In the genomic region with DNA sequence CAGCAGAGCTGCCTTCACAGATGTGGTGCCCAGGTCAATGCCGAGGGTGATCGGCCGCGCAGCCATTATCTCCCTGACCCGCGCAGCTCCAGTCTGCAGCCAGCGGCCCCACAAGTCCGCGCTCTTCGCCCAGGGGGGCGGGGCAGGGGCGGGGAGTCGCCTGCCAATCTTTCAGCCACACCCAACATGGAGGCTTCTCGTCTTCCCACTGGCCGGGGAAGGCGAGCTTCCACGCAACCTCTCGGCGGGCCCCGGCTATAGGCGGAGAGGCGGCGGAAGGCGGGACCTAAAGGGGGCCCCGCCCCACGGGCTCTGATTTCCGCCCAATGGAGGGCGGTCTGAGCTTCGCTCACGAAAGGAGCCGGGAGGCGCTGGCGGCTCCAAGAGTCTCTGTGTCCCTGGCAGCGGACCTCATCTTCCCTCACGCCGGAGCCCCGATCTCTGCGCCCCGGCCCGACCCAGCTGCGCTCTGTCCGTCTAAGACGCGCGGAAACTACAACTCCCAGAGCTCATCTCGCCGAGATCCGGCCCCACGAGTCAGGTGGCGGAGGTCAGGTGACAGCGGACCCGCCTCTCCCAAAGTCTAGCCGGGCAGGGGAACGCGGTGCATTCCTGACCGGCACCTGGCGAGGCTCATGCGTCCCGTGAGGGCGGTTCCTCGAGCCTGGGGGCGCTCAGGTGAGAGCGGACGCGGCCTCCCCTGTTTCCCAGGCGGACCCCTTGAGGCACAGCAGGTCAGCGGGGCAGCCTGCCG, we compare ENCODE assay signal across 1 cellular context.
TF ChIP-seq lines count a peak whose summit lies in the region.

Gene CTNS, plus strand, starts transcription at position 607 of the 754 bp plus-strand sequence. CDS start 3,447 bp downstream, outside the sequence.
Gene SHPK, minus strand, starts transcription at position 97 of the 754 bp plus-strand sequence. Its CDS starts 31 bp downstream, at position 66.

TF ChIP-seq in HepG2, 621 proteins besides CTCF, POLR2A, EP300 and RAD21 (continued from another document and continues in another):
- 0 out of 2 replicates have a peak, but pooled peaks have one; percentile 10 for TF ChIP-seq ARID5B (CRISPR knock-in tag; IDR thresholded peaks at IDR 0.05)
- no peak for TF ChIP-seq GTF3A (CRISPR knock-in tag; conservative IDR thresholded peaks at IDR 0.05)
- TF ChIP-seq MEIS2 (CRISPR knock-in tag; IDR thresholded peaks at IDR 0.05), result peak; percentile 73
- TF ChIP-seq ZNF652 (CRISPR knock-in tag; IDR thresholded peaks at IDR 0.05; ENCODE audit: borderline replicate concordance, low read depth), result no peak
- peak; percentile 89 for TF ChIP-seq KLF13 (CRISPR knock-in tag; IDR thresholded peaks at IDR 0.05)
- TF ChIP-seq ZBTB38 (CRISPR knock-in tag; IDR thresholded peaks at IDR 0.05), result peak; percentile 49; the same call in 1 of the 2 replicates
- peak; percentile 62; the same call in 1 of the 2 replicates for TF ChIP-seq ZBTB42 (CRISPR knock-in tag; IDR thresholded peaks at IDR 0.05)
- TF ChIP-seq IRF2 (CRISPR knock-in tag; IDR thresholded peaks at IDR 0.05), result 0 out of 2 replicates have a peak, but pooled peaks have one; percentile 38
- 0 out of 2 replicates have a peak, but pooled peaks have one; percentile 27 for TF ChIP-seq KLF11 (CRISPR knock-in tag; IDR thresholded peaks at IDR 0.05)
- TF ChIP-seq ZNF737 (CRISPR knock-in tag; IDR thresholded peaks at IDR 0.05; ENCODE audit: borderline replicate concordance), result 0 out of 2 replicates have a peak, but pooled peaks have one; percentile 77
- peak; percentile 66 for TF ChIP-seq ZFY (CRISPR knock-in tag; IDR thresholded peaks at IDR 0.05)
- TF ChIP-seq PATZ1 (CRISPR knock-in tag; IDR thresholded peaks at IDR 0.05), result peak; percentile 21; the same call in 1 of the 2 replicates
- TF ChIP-seq, protein P1, sequence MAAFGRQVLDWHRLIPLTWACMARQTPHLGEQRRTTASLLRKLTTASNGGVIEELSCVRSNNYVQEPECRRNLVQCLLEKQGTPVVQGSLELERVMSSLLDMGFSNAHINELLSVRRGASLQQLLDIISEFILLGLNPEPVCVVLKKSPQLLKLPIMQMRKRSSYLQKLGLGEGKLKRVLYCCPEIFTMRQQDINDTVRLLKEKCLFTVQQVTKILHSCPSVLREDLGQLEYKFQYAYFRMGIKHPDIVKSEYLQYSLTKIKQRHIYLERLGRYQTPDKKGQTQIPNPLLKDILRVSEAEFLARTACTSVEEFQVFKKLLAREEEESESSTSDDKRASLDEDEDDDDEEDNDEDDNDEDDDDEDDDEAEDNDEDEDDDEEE (CRISPR knock-in tag; IDR thresholded peaks at IDR 0.05), result 0 out of 2 replicates have a peak, but pooled peaks have one; percentile 24
- no peak for TF ChIP-seq SOX13 (IDR thresholded peaks at IDR 0.05)
- peak in 1 of 2 experiments; percentile 30; a peak in 1 of 4 replicates for TF ChIP-seq SOX13 (CRISPR knock-in tag; conservative IDR thresholded peaks at IDR 0.05 in 1 of 2, IDR thresholded peaks at IDR 0.05 in 1 of 2)
- TF ChIP-seq EEA1 (CRISPR knock-in tag; IDR thresholded peaks at IDR 0.05; ENCODE audit: borderline replicate concordance), result peak; percentile 69; the same call in 1 of the 2 replicates
- peak; percentile 92; the same call in 1 of the 2 replicates for TF ChIP-seq ZNF605 (CRISPR knock-in tag; IDR thresholded peaks at IDR 0.05)
- TF ChIP-seq NFATC3 (CRISPR knock-in tag; IDR thresholded peaks at IDR 0.05), result no peak
- TF ChIP-seq DMTF1 (CRISPR knock-in tag; IDR thresholded peaks at IDR 0.05), result no peak
- TF ChIP-seq NFIC (IDR thresholded peaks at IDR 0.05; ENCODE audit: low read length), result no peak
- TF ChIP-seq, protein P2, sequence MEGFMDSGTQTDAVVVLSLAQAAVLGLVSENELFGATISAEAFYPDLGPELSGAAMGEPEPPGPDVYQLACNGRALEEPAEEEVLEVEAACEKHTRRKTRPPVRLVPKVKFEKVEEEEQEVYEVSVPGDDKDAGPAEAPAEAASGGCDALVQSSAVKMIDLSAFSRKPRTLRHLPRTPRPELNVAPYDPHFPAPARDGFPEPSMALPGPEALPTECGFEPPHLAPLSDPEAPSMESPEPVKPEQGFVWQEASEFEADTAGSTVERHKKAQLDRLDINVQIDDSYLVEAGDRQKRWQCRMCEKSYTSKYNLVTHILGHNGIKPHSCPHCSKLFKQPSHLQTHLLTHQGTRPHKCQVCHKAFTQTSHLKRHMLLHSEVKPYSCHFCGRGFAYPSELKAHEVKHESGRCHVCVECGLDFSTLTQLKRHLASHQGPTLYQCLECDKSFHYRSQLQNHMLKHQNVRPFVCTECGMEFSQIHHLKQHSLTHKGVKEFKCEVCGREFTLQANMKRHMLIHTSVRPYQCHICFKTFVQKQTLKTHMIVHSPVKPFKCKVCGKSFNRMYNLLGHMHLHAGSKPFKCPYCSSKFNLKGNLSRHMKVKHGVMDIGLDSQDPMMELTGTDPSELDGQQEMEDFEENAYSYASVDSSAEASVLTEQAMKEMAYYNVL (CRISPR knock-in tag; IDR thresholded peaks at IDR 0.05; ENCODE audit: borderline replicate concordance), result 0 out of 2 replicates have a peak, but pooled peaks have one; percentile 13
- peak; percentile 81 for TF ChIP-seq KMT2B (CRISPR knock-in tag; IDR thresholded peaks at IDR 0.05)
- TF ChIP-seq, protein P3, sequence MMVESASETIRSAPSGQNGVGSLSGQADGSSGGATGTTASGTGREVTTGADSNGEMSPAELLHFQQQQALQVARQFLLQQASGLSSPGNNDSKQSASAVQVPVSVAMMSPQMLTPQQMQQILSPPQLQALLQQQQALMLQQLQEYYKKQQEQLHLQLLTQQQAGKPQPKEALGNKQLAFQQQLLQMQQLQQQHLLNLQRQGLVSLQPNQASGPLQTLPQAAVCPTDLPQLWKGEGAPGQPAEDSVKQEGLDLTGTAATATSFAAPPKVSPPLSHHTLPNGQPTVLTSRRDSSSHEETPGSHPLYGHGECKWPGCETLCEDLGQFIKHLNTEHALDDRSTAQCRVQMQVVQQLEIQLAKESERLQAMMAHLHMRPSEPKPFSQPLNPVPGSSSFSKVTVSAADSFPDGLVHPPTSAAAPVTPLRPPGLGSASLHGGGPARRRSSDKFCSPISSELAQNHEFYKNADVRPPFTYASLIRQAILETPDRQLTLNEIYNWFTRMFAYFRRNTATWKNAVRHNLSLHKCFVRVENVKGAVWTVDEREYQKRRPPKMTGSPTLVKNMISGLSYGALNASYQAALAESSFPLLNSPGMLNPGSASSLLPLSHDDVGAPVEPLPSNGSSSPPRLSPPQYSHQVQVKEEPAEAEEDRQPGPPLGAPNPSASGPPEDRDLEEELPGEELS (CRISPR knock-in tag; IDR thresholded peaks at IDR 0.05), result peak; percentile 8
- no peak for TF ChIP-seq SCMH1 (CRISPR knock-in tag; IDR thresholded peaks at IDR 0.05; ENCODE audit: borderline replicate concordance)
- TF ChIP-seq ZBTB4 (CRISPR knock-in tag; IDR thresholded peaks at IDR 0.05; ENCODE audit: borderline replicate concordance), result peak; percentile 55; the same call in 1 of the 2 replicates
- TF ChIP-seq, protein P4, sequence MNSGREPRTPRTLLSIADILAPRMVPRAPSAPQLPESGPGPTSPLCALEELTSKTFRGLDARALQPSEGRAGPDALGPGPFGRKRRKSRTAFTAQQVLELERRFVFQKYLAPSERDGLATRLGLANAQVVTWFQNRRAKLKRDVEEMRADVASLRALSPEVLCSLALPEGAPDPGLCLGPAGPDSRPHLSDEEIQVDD (CRISPR knock-in tag; IDR thresholded peaks at IDR 0.05; ENCODE audit: borderline replicate concordance), result peak; percentile 74; the same call in 1 of the 2 replicates
- peak; percentile 87 for TF ChIP-seq TFAP4 (IDR thresholded peaks at IDR 0.05; ENCODE audit: borderline replicate concordance, low read depth)
- TF ChIP-seq ZNF572 (CRISPR knock-in tag; IDR thresholded peaks at IDR 0.05), result 0 out of 2 replicates have a peak, but pooled peaks have one; percentile 72
- no peak for TF ChIP-seq MZF1 (CRISPR knock-in tag; IDR thresholded peaks at IDR 0.05; ENCODE audit: borderline replicate concordance)
- no peak for TF ChIP-seq SOX6 (IDR thresholded peaks at IDR 0.05)
- TF ChIP-seq SOX6 (CRISPR knock-in tag; IDR thresholded peaks at IDR 0.05), result peak; percentile 59
- TF ChIP-seq RCOR2 (CRISPR knock-in tag; IDR thresholded peaks at IDR 0.05), result no peak
- TF ChIP-seq KDM6A (CRISPR knock-in tag; IDR thresholded peaks at IDR 0.05; ENCODE audit: low read depth), result no peak
- no peak for TF ChIP-seq TCF12 (IDR thresholded peaks at IDR 0.05)
- peak; percentile 69; the same call in 1 of the 2 replicates for TF ChIP-seq TCF12 (CRISPR knock-in tag; IDR thresholded peaks at IDR 0.05)
- TF ChIP-seq SYNCRIP (IDR thresholded peaks at IDR 0.05; ENCODE audit: insufficient read depth, low read depth, low read length), result no peak
- TF ChIP-seq HCFC1 (IDR thresholded peaks at IDR 0.05; ENCODE audit: low read depth, low read length), result peak; percentile 86
- TF ChIP-seq POGZ (CRISPR knock-in tag; IDR thresholded peaks at IDR 0.05), result peak; percentile 57
- TF ChIP-seq RARA (CRISPR knock-in tag; IDR thresholded peaks at IDR 0.05), result peak; percentile 33; the same call in 1 of the 2 replicates
